ENCODE assay signal across 1 cellular context in the genomic region with DNA sequence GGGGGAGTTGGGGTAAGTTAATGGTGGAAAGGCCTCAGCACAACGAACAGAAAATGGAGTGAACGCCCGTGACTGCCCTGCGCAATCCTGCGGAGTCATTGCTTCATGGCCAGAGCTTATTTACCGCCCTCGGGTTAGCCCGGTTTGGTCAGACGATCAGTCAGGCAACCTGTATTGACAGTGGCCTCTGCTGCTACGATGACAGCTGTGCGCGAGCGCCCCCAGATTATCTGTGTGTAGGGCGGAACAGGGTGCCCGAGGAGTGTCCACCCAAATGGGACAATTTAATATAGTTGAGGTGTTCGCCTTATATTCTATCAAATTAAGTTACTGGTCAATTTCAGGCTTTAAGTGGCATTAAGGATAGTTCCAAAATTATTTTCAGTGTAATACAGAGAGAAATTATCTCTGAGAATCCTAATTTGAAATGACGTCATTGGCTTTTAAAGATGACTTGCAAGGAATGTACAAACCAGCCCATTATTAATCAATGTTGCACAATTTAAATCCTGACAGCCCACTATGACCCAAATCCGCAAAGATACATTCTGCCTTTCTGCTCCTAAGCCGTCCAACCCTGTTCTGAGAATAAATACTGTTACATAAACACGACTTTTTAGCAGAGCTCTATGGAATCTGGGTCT.
TF ChIP-seq lines count a peak whose summit lies in the region.

No MANE protein-coding gene starts in this region.

TF ChIP-seq in K562, 482 proteins besides CTCF, POLR2A, EP300 and RAD21 (continued from another document and continues in another):
- no peak for TF ChIP-seq BCLAF1 (IDR thresholded peaks at IDR 0.05; ENCODE audit: borderline replicate concordance in 1 of 2, control insufficient read depth in 1 of 2, low read depth in 2 of 2, low read length in 1 of 2)
- TF ChIP-seq, protein P1, sequence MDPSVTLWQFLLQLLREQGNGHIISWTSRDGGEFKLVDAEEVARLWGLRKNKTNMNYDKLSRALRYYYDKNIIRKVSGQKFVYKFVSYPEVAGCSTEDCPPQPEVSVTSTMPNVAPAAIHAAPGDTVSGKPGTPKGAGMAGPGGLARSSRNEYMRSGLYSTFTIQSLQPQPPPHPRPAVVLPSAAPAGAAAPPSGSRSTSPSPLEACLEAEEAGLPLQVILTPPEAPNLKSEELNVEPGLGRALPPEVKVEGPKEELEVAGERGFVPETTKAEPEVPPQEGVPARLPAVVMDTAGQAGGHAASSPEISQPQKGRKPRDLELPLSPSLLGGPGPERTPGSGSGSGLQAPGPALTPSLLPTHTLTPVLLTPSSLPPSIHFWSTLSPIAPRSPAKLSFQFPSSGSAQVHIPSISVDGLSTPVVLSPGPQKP (CRISPR knock-in tag; IDR thresholded peaks at IDR 0.05): no peak
- no peak for TF ChIP-seq GATAD2B (IDR thresholded peaks at IDR 0.05; ENCODE audit: borderline replicate concordance)
- no peak for TF ChIP-seq ZNF76 (CRISPR knock-in tag; IDR thresholded peaks at IDR 0.05; ENCODE audit: borderline replicate concordance)
- no peak for TF ChIP-seq ZNF41 (CRISPR knock-in tag; conservative IDR thresholded peaks at IDR 0.05)
- TF ChIP-seq ETV6 (IDR thresholded peaks at IDR 0.05; ENCODE audit: borderline replicate concordance in 1 of 2, low read depth in 2 of 2, low read length in 1 of 2): no peak
- TF ChIP-seq ETV6 (CRISPR knock-in tag; IDR thresholded peaks at IDR 0.05; ENCODE audit: borderline replicate concordance): no peak
- no peak for TF ChIP-seq MXD1 (CRISPR knock-in tag; IDR thresholded peaks at IDR 0.05; ENCODE audit: borderline replicate concordance, poor library complexity, severe bottlenecking)
- TF ChIP-seq PHF21A (IDR thresholded peaks at IDR 0.05; ENCODE audit: borderline replicate concordance, low read depth): no peak
- peak in 1 of 2 experiments; percentile 64 for TF ChIP-seq E2F6 (IDR thresholded peaks at IDR 0.05; ENCODE audit: borderline replicate concordance in 1 of 2, extremely low read depth in 1 of 2, insufficient read depth in 1 of 2, insufficient read length in 1 of 2, low read depth in 1 of 2, low read length in 1 of 2, poor library complexity in 1 of 2, severe bottlenecking in 1 of 2)
- TF ChIP-seq KDM1A (IDR thresholded peaks at IDR 0.05): no peak
- TF ChIP-seq JUND (IDR thresholded peaks at IDR 0.05; ENCODE audit: borderline replicate concordance, low read depth, low read length): peak; percentile 72
- peak; percentile 92; the same call in 2 of the 3 replicates for TF ChIP-seq JUND (tag; IDR thresholded peaks at IDR 0.05; ENCODE audit: borderline replicate concordance, low read depth, low read length)
- no peak for TF ChIP-seq FOSL1 (tag; conservative IDR thresholded peaks at IDR 0.05)
- TF ChIP-seq FOXP1 (CRISPR knock-in tag; IDR thresholded peaks at IDR 0.05): no peak; the same call in 1 of the 2 replicates
- TF ChIP-seq TBP (optimal IDR thresholded peaks at IDR 0.05; ENCODE audit: low read depth, low read length): peak; percentile 63
- TF ChIP-seq ARID3A (IDR thresholded peaks at IDR 0.05; ENCODE audit: borderline replicate concordance, low read depth, low read length): peak; percentile 55; the same call in 1 of the 2 replicates
- TF ChIP-seq ATF3 (IDR thresholded peaks at IDR 0.05): peak; percentile 98
- TF ChIP-seq ATF3 (CRISPR knock-in tag; conservative IDR thresholded peaks at IDR 0.05): no peak
- TF ChIP-seq ZC3H8 (IDR thresholded peaks at IDR 0.05): no peak
- TF ChIP-seq TAF9B (IDR thresholded peaks at IDR 0.05; ENCODE audit: partially characterized antibody): peak; percentile 67
- no peak for TF ChIP-seq ZSCAN32 (CRISPR knock-in tag; IDR thresholded peaks at IDR 0.05)
- TF ChIP-seq, protein P2, sequence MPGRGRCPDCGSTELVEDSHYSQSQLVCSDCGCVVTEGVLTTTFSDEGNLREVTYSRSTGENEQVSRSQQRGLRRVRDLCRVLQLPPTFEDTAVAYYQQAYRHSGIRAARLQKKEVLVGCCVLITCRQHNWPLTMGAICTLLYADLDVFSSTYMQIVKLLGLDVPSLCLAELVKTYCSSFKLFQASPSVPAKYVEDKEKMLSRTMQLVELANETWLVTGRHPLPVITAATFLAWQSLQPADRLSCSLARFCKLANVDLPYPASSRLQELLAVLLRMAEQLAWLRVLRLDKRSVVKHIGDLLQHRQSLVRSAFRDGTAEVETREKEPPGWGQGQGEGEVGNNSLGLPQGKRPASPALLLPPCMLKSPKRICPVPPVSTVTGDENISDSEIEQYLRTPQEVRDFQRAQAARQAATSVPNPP (IDR thresholded peaks at IDR 0.05; ENCODE audit: borderline replicate concordance, insufficient read depth, insufficient read length): no peak
- no peak for TF ChIP-seq ARHGAP35 (IDR thresholded peaks at IDR 0.05; ENCODE audit: partially characterized antibody)
- no peak for TF ChIP-seq ZNF407 (IDR thresholded peaks at IDR 0.05; ENCODE audit: low read depth)
- TF ChIP-seq, protein P3, sequence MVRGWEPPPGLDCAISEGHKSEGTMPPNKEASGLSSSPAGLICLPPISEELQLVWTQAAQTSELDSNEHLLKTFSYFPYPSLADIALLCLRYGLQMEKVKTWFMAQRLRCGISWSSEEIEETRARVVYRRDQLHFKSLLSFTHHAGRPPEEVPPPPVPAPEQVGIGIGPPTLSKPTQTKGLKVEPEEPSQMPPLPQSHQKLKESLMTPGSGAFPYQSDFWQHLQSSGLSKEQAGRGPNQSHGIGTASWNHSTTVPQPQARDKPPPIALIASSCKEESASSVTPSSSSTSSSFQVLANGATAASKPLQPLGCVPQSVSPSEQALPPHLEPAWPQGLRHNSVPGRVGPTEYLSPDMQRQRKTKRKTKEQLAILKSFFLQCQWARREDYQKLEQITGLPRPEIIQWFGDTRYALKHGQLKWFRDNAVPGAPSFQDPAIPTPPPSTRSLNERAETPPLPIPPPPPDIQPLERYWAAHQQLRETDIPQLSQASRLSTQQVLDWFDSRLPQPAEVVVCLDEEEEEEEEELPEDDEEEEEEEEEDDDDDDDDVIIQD (CRISPR knock-in tag; IDR thresholded peaks at IDR 0.05): no peak
- no peak for TF ChIP-seq PHTF2 (CRISPR knock-in tag; IDR thresholded peaks at IDR 0.05)
- TF ChIP-seq HDGF (IDR thresholded peaks at IDR 0.05): no peak
- no peak for TF ChIP-seq C11orf30 (IDR thresholded peaks at IDR 0.05; ENCODE audit: low read depth)
- no peak for TF ChIP-seq MBD2 (IDR thresholded peaks at IDR 0.05; ENCODE audit: borderline replicate concordance, low read depth)
- no peak for TF ChIP-seq POLR3G (IDR thresholded peaks at IDR 0.05; ENCODE audit: extremely low read depth, insufficient read length, insufficient replicate concordance)
- TF ChIP-seq ZNF174 (CRISPR knock-in tag; IDR thresholded peaks at IDR 0.05): no peak
- TF ChIP-seq ZNF436 (CRISPR knock-in tag; IDR thresholded peaks at IDR 0.05): no peak
- TF ChIP-seq RBM22 (IDR thresholded peaks at IDR 0.05; ENCODE audit: low read depth, low read length, poor library complexity, severe bottlenecking): no peak
